ENCODE assay signal across 9 cellular contexts in the genomic region with DNA sequence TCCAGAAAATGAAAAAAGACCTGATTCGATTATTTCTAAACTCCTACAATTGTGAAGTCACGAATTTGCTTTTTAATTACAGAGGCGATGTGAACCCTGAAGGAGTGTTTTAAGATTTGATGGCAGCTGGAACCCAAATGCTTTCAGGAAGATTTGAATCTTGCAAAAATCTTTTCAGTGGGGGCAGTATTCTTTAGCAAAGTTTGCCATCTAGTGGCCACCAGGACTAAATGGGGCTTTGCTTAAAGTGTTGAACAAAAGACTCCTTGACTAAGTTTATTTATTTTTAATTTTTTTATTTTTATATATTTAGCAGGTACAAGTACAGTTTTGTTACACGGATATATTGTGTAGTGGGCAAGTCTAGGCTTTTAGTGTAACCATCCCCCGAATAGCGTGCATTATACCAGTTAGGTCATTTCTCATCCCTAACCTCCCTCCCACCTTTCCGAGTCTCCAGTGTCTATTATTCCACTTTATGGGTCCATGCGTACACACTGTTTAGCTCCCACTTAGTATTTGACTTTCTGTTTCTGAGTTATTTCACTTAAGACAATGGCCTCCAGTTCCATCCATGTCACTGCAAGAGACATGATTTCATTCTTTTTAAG.
DNase-seq lines count a peak whose midpoint lies in the region; ATAC-seq and TF ChIP-seq lines count a peak whose summit lies in the region.
"Had no signal": no experiment of that assay in that cellular context is flagged by ENCODE, and none has a peak within 500 bp of the region (broad histone marks: within the 10 kb centered on the region; RNA-seq: fewer than 3 reads in every experiment).

No MANE protein-coding gene starts in this region.

- CTCF ChIA-PET in WTC11 (lab: Charles Lee): interaction anchor here (0.6 to 1.6 kb wide), 5 partner anchors 14 to 399 kb away, joined by 3 to 5 read pairs (median 3); no protein-coding TSS in a partner anchor

- H3K27ac Mint-ChIP-seq in WTC11: no peak overlapping the region
- H3K27ac Mint-ChIP-seq in T-helper 2 cell treated with Interferon-gamma antibody and Interleukin-4, amounts not matched to agents 5 μg/mL and 100 μg/mL, for 36 hours: no peak overlapping the region

- H3K36me3 Mint-ChIP-seq in WTC11: peaks cover 11% of the 10 kb centered on the region
- H3K36me3 Mint-ChIP-seq in T-helper 2 cell treated with Interferon-gamma antibody and Interleukin-4, amounts not matched to agents 5 μg/mL and 100 μg/mL, for 36 hours (ENCODE audit: low read depth): no peaks in the 10 kb centered on the region

- TF ChIP-seq CTCF in WTC11 (IDR thresholded peaks at IDR 0.05): peak; percentile 43

- H3K4me3 Mint-ChIP-seq in WTC11: no peak overlapping the region
- no peak overlapping the region for H3K4me3 Mint-ChIP-seq in T-helper 2 cell treated with Interferon-gamma antibody and Interleukin-4, amounts not matched to agents 5 μg/mL and 100 μg/mL, for 36 hours

- DNase-seq in DMS53 treated with DMSO at 0.1 percent for 48 hours (lab: John Stamatoyannopoulos, UW; ENCODE audit: unreplicated experiment): peak; percentile 44
- peak; percentile 32 for DNase-seq in HT-29 (ENCODE audit: low spot score)
- no peak for DNase-seq in WTC11 (ENCODE audit: low spot score)
- DNase-seq in inferior parietal cortex (ENCODE audit: extremely low spot score): peak; percentile 68
- no peak for DNase-seq in T-helper 2 cell treated with Interferon-gamma antibody and Interleukin-4, amounts not matched to agents 5 μg/mL and 100 μg/mL, for 36 hours (ENCODE audit: low spot score)
- no peak for DNase-seq in stimulated activated naive CD8-positive, alpha-beta T cell treated with anti-CD3 and anti-CD28 coated beads, Interleukin-15, Interleukin-2, amounts not matched to agents 100 U/mL and 50 U/mL, for 24 hours
- DNase-seq: left cardiac atrium had no signal

- peaks cover 14% of the 10 kb centered on the region for H3K4me1 Mint-ChIP-seq in WTC11
- H3K4me1 Mint-ChIP-seq in T-helper 2 cell treated with Interferon-gamma antibody and Interleukin-4, amounts not matched to agents 5 μg/mL and 100 μg/mL, for 36 hours (ENCODE audit: low read depth): no peaks in the 10 kb centered on the region

- POLR2A ChIA-PET in WTC11 (lab: Charles Lee): no interaction called here

- ATAC-seq in WTC11 (no peak), GM21717 (IDR thresholded peaks at IDR 0.05; ENCODE audit: unreplicated experiment) (no peak), GM21381 (IDR thresholded peaks at IDR 0.05; ENCODE audit: unreplicated experiment) (no peak)
- no peak for ATAC-seq in stimulated activated naive CD8-positive, alpha-beta T cell treated with anti-CD3 and anti-CD28 coated beads, Interleukin-15, Interleukin-2, amounts not matched to agents 100 U/mL and 50 U/mL, for 24 hours

- H3K9me3 Mint-ChIP-seq in WTC11: peaks cover 9% of the 10 kb centered on the region
- no peaks in the 10 kb centered on the region for H3K9me3 Mint-ChIP-seq in T-helper 2 cell treated with Interferon-gamma antibody and Interleukin-4, amounts not matched to agents 5 μg/mL and 100 μg/mL, for 36 hours

- no peaks in the 10 kb centered on the region for H3K27me3 Mint-ChIP-seq in WTC11 (ENCODE audit: low read depth)
- no peaks in the 10 kb centered on the region for H3K27me3 Mint-ChIP-seq in T-helper 2 cell treated with Interferon-gamma antibody and Interleukin-4, amounts not matched to agents 5 μg/mL and 100 μg/mL, for 36 hours (ENCODE audit: low read depth)

TF ChIP-seq in WTC11, 78 proteins besides CTCF, POLR2A, EP300 and RAD21:
- TF ChIP-seq FOXK1 (CRISPR knock-in tag; IDR thresholded peaks at IDR 0.05) (no peak), ZNF396 (CRISPR knock-in tag; IDR thresholded peaks at IDR 0.05; ENCODE audit: borderline replicate concordance) (no peak)
- TF ChIP-seq, protein P1, sequence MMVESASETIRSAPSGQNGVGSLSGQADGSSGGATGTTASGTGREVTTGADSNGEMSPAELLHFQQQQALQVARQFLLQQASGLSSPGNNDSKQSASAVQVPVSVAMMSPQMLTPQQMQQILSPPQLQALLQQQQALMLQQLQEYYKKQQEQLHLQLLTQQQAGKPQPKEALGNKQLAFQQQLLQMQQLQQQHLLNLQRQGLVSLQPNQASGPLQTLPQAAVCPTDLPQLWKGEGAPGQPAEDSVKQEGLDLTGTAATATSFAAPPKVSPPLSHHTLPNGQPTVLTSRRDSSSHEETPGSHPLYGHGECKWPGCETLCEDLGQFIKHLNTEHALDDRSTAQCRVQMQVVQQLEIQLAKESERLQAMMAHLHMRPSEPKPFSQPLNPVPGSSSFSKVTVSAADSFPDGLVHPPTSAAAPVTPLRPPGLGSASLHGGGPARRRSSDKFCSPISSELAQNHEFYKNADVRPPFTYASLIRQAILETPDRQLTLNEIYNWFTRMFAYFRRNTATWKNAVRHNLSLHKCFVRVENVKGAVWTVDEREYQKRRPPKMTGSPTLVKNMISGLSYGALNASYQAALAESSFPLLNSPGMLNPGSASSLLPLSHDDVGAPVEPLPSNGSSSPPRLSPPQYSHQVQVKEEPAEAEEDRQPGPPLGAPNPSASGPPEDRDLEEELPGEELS (CRISPR knock-in tag; IDR thresholded peaks at IDR 0.05): no peak

Comparison
In these comparisons a context has a peak if more than half of its experiments do, and no peak if none do; other contexts are left out.
1. DNase-seq: peak in DMS53 treated with DMSO at 0.1 percent for 48 hours (single experiment), HT-29 (single experiment) and inferior parietal cortex (single experiment); none in WTC11 (single experiment), T-helper 2 cell treated with Interferon-gamma antibody and Interleukin-4, amounts not matched to agents 5 μg/mL and 100 μg/mL, for 36 hours (single experiment) and stimulated activated naive CD8-positive, alpha-beta T cell treated with anti-CD3 and anti-CD28 coated beads, Interleukin-15, Interleukin-2, amounts not matched to agents 100 U/mL and 50 U/mL, for 24 hours (single experiment).